Comparison of ENCODE assay signal across 1 cellular context in the genomic region with DNA sequence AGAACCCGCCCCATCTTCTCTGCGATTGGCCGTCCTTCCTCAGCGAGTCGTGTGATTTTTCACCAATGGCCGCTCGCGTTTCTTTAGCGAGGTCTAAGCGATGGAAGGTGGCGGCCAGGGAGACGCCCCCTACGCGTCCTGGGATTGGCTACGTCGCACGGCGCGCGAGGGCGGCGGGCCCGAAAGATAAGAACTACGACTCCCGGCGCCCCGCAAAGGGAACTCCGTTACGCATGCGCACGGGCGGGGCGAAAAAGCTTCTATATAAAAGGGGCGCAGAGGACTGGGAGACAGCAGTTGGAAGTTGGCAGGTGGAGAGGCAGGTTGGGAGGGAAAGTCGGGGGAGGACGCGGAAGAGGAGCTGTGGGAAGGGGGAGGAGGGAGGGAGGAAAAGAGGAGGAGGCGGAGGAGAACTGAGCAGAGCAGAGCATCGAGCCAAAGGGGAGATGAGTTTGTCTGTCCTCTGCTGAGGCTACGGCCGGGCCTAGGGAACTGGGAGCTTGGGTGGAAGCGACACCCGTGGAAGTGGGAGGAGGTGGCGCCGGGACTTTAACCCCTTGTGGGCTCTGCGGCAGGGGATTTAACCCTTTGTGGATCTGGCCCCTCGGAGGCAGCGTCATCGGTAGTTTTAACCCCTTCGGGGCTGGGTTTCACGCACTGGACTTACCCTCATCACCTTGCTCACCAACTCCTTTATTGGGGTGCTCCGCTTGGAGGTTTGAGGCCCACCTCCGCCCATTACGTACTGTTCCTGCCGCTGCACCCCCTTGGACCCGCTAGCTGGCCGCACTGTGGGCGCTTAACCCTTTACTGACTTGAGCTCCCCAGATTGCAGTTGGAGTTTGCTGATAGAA.
TF ChIP-seq lines count a peak whose summit lies in the region.

A gene with protein sequence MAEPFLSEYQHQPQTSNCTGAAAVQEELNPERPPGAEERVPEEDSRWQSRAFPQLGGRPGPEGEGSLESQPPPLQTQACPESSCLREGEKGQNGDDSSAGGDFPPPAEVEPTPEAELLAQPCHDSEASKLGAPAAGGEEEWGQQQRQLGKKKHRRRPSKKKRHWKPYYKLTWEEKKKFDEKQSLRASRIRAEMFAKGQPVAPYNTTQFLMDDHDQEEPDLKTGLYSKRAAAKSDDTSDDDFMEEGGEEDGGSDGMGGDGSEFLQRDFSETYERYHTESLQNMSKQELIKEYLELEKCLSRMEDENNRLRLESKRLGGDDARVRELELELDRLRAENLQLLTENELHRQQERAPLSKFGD (plus strand): TSS at position 293 of the 854 bp plus-strand sequence. CDS start 716 bp downstream, outside the sequence.

TF ChIP-seq in HepG2, 621 proteins besides CTCF, POLR2A, EP300 and RAD21 (continued from another document and continues in another):
- TF ChIP-seq, protein P1, sequence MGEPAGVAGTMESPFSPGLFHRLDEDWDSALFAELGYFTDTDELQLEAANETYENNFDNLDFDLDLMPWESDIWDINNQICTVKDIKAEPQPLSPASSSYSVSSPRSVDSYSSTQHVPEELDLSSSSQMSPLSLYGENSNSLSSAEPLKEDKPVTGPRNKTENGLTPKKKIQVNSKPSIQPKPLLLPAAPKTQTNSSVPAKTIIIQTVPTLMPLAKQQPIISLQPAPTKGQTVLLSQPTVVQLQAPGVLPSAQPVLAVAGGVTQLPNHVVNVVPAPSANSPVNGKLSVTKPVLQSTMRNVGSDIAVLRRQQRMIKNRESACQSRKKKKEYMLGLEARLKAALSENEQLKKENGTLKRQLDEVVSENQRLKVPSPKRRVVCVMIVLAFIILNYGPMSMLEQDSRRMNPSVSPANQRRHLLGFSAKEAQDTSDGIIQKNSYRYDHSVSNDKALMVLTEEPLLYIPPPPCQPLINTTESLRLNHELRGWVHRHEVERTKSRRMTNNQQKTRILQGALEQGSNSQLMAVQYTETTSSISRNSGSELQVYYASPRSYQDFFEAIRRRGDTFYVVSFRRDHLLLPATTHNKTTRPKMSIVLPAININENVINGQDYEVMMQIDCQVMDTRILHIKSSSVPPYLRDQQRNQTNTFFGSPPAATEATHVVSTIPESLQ (CRISPR knock-in tag; conservative IDR thresholded peaks at IDR 0.05), result 0 out of 2 replicates have a peak, but pooled peaks have one; percentile 57
- TF ChIP-seq, protein P2, sequence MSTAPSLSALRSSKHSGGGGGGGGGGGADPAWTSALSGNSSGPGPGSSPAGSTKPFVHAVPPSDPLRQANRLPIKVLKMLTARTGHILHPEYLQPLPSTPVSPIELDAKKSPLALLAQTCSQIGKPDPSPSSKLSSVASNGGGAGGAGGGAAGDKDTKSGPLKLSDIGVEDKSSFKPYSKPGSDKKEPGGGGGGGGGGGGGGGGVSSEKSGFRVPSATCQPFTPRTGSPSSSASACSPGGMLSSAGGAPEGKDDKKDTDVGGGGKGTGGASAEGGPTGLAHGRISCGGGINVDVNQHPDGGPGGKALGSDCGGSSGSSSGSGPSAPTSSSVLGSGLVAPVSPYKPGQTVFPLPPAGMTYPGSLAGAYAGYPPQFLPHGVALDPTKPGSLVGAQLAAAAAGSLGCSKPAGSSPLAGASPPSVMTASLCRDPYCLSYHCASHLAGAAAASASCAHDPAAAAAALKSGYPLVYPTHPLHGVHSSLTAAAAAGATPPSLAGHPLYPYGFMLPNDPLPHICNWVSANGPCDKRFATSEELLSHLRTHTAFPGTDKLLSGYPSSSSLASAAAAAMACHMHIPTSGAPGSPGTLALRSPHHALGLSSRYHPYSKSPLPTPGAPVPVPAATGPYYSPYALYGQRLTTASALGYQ (CRISPR knock-in tag; IDR thresholded peaks at IDR 0.05), result 0 out of 2 replicates have a peak, but pooled peaks have one; percentile 27
- TF ChIP-seq YY1 (IDR thresholded peaks at IDR 0.05; ENCODE audit: insufficient read depth, insufficient replicate concordance, low read depth, low read length) (peak; percentile 77), FOXP1 (IDR thresholded peaks at IDR 0.05) (peak; percentile 73), FOXP1 (CRISPR knock-in tag; IDR thresholded peaks at IDR 0.05) (peak; percentile 28; the same call in 1 of the 2 replicates), ZNF274 (CRISPR knock-in tag; IDR thresholded peaks at IDR 0.05) (peak; percentile 90; the same call in 1 of the 2 replicates), ATF7-NPFF (CRISPR knock-in tag; IDR thresholded peaks at IDR 0.05; ENCODE audit: low read depth) (peak; percentile 97), MEIS2 (CRISPR knock-in tag; IDR thresholded peaks at IDR 0.05) (peak; percentile 69; the same call in 1 of the 2 replicates), TCF7 (IDR thresholded peaks at IDR 0.05; ENCODE audit: low read depth) (no peak), ZNF614 (CRISPR knock-in tag; IDR thresholded peaks at IDR 0.05; ENCODE audit: borderline replicate concordance) (peak; percentile 80; the same call in 1 of the 2 replicates), CENPT (CRISPR knock-in tag; IDR thresholded peaks at IDR 0.05; ENCODE audit: low read depth) (no peak), ZSCAN21 (CRISPR knock-in tag; IDR thresholded peaks at IDR 0.05; ENCODE audit: borderline replicate concordance) (peak; percentile 80), ZBTB38 (CRISPR knock-in tag; IDR thresholded peaks at IDR 0.05) (peak; percentile 86), ZNF703 (CRISPR knock-in tag; IDR thresholded peaks at IDR 0.05; ENCODE audit: borderline replicate concordance) (no peak), ZNF549 (CRISPR knock-in tag; IDR thresholded peaks at IDR 0.05) (no peak), PTBP1 (IDR thresholded peaks at IDR 0.05; ENCODE audit: low read depth, low read length, poor library complexity, severe bottlenecking) (peak; percentile 97), CHD2 (IDR thresholded peaks at IDR 0.05; ENCODE audit: low read depth, low read length) (peak; percentile 64; the same call in 1 of the 2 replicates), ZNF225 (CRISPR knock-in tag; IDR thresholded peaks at IDR 0.05) (peak; percentile 71; the same call in 1 of the 2 replicates), MTF2 (CRISPR knock-in tag; IDR thresholded peaks at IDR 0.05; ENCODE audit: borderline replicate concordance) (no peak), XBP1 (CRISPR knock-in tag; IDR thresholded peaks at IDR 0.05) (peak; percentile 66; the same call in 1 of the 2 replicates), GZF1 (CRISPR knock-in tag; IDR thresholded peaks at IDR 0.05) (peak; percentile 70; the same call in 1 of the 2 replicates), ZMAT3 (CRISPR knock-in tag; conservative IDR thresholded peaks at IDR 0.05) (peak; percentile 62), ESRRA (CRISPR knock-in tag; IDR thresholded peaks at IDR 0.05; ENCODE audit: low read depth) (peak; percentile 49; the same call in 1 of the 2 replicates), ZNF260 (CRISPR knock-in tag; IDR thresholded peaks at IDR 0.05; ENCODE audit: borderline replicate concordance, low read depth) (0 out of 2 replicates have a peak, but pooled peaks have one; percentile 26), MAF1 (CRISPR knock-in tag; IDR thresholded peaks at IDR 0.05; ENCODE audit: borderline replicate concordance) (peak; percentile 66; the same call in 1 of the 2 replicates), ZNF468 (CRISPR knock-in tag; IDR thresholded peaks at IDR 0.05) (no peak), SYNCRIP (IDR thresholded peaks at IDR 0.05; ENCODE audit: insufficient read depth, low read depth, low read length) (no peak), DNMT1 (CRISPR knock-in tag; IDR thresholded peaks at IDR 0.05) (peak; percentile 74; the same call in 1 of the 2 replicates), ZNF720 (CRISPR knock-in tag; IDR thresholded peaks at IDR 0.05) (peak; percentile 86), ZMYM4 (CRISPR knock-in tag; IDR thresholded peaks at IDR 0.05) (peak; percentile 95), ZSCAN12 (CRISPR knock-in tag; IDR thresholded peaks at IDR 0.05) (0 out of 2 replicates have a peak, but pooled peaks have one; percentile 31), SOX6 (IDR thresholded peaks at IDR 0.05) (no peak), SOX6 (CRISPR knock-in tag; IDR thresholded peaks at IDR 0.05) (peak; percentile 79), SMARCC2 (IDR thresholded peaks at IDR 0.05) (no peak), SRSF4 (IDR thresholded peaks at IDR 0.05; ENCODE audit: low read depth, low read length, poor library complexity, severe bottlenecking) (no peak), MTA1 (CRISPR knock-in tag; IDR thresholded peaks at IDR 0.05; ENCODE audit: borderline replicate concordance) (peak; percentile 94), ZNF431 (CRISPR knock-in tag; IDR thresholded peaks at IDR 0.05; ENCODE audit: borderline replicate concordance, low read depth) (no peak; the same call in 1 of the 2 replicates), ZNF678 (CRISPR knock-in tag; IDR thresholded peaks at IDR 0.05) (0 out of 2 replicates have a peak, but pooled peaks have one; percentile 35), MATR3 (CRISPR knock-in tag; IDR thresholded peaks at IDR 0.05) (no peak), MTF1 (CRISPR knock-in tag; IDR thresholded peaks at IDR 0.05) (no peak), ZNF607 (CRISPR knock-in tag; IDR thresholded peaks at IDR 0.05; ENCODE audit: borderline replicate concordance) (no peak; the same call in none of the 2 replicates), KLF13 (CRISPR knock-in tag; IDR thresholded peaks at IDR 0.05) (peak; percentile 95; the same call in 1 of the 2 replicates), NKX3-1 (CRISPR knock-in tag; IDR thresholded peaks at IDR 0.05) (peak; percentile 85; the same call in 1 of the 2 replicates), ZNF543 (CRISPR knock-in tag; IDR thresholded peaks at IDR 0.05) (peak; percentile 42; the same call in 1 of the 2 replicates), ERF (CRISPR knock-in tag; IDR thresholded peaks at IDR 0.05) (peak; percentile 73; the same call in 1 of the 2 replicates), KLF11 (CRISPR knock-in tag; IDR thresholded peaks at IDR 0.05) (peak; percentile 96; the same call in 1 of the 2 replicates), ISL2 (CRISPR knock-in tag; IDR thresholded peaks at IDR 0.05) (peak; percentile 63; the same call in 1 of the 2 replicates), ZIK1 (CRISPR knock-in tag; IDR thresholded peaks at IDR 0.05; ENCODE audit: borderline replicate concordance, low read depth) (no peak)
- TF ChIP-seq, protein P3, sequence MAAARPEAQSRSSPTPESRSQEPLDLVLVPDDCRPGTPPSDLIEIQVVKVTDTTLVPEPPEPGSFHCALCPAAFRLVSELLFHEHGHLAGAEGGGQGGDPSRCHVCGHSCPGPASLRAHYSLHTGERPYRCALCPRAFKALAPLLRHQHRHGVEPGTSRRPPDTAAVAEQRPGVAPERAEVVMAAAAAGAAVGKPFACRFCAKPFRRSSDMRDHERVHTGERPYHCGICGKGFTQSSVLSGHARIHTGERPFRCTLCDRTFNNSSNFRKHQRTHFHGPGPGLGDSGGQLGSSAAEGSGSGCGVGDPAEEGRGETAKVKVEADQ (CRISPR knock-in tag; IDR thresholded peaks at IDR 0.05; ENCODE audit: borderline replicate concordance), result peak; percentile 62; the same call in 1 of the 2 replicates
- TF ChIP-seq, protein P4, sequence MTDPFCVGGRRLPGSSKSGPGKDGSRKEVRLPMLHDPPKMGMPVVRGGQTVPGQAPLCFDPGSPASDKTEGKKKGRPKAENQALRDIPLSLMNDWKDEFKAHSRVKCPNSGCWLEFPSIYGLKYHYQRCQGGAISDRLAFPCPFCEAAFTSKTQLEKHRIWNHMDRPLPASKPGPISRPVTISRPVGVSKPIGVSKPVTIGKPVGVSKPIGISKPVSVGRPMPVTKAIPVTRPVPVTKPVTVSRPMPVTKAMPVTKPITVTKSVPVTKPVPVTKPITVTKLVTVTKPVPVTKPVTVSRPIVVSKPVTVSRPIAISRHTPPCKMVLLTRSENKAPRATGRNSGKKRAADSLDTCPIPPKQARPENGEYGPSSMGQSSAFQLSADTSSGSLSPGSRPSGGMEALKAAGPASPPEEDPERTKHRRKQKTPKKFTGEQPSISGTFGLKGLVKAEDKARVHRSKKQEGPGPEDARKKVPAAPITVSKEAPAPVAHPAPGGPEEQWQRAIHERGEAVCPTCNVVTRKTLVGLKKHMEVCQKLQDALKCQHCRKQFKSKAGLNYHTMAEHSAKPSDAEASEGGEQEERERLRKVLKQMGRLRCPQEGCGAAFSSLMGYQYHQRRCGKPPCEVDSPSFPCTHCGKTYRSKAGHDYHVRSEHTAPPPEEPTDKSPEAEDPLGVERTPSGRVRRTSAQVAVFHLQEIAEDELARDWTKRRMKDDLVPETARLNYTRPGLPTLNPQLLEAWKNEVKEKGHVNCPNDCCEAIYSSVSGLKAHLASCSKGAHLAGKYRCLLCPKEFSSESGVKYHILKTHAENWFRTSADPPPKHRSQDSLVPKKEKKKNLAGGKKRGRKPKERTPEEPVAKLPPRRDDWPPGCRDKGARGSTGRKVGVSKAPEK (CRISPR knock-in tag; IDR thresholded peaks at IDR 0.05; ENCODE audit: borderline replicate concordance), result peak; percentile 89; the same call in 1 of the 2 replicates
- TF ChIP-seq, protein P5, sequence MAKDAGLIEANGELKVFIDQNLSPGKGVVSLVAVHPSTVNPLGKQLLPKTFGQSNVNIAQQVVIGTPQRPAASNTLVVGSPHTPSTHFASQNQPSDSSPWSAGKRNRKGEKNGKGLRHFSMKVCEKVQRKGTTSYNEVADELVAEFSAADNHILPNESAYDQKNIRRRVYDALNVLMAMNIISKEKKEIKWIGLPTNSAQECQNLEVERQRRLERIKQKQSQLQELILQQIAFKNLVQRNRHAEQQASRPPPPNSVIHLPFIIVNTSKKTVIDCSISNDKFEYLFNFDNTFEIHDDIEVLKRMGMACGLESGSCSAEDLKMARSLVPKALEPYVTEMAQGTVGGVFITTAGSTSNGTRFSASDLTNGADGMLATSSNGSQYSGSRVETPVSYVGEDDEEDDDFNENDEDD (CRISPR knock-in tag; IDR thresholded peaks at IDR 0.05; ENCODE audit: borderline replicate concordance), result peak; percentile 86
- TF ChIP-seq, protein P6, sequence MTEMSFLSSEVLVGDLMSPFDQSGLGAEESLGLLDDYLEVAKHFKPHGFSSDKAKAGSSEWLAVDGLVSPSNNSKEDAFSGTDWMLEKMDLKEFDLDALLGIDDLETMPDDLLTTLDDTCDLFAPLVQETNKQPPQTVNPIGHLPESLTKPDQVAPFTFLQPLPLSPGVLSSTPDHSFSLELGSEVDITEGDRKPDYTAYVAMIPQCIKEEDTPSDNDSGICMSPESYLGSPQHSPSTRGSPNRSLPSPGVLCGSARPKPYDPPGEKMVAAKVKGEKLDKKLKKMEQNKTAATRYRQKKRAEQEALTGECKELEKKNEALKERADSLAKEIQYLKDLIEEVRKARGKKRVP (CRISPR knock-in tag; IDR thresholded peaks at IDR 0.05), result peak; percentile 52 to 76; a peak in 3 of 4 replicates
- TF ChIP-seq, protein P7, sequence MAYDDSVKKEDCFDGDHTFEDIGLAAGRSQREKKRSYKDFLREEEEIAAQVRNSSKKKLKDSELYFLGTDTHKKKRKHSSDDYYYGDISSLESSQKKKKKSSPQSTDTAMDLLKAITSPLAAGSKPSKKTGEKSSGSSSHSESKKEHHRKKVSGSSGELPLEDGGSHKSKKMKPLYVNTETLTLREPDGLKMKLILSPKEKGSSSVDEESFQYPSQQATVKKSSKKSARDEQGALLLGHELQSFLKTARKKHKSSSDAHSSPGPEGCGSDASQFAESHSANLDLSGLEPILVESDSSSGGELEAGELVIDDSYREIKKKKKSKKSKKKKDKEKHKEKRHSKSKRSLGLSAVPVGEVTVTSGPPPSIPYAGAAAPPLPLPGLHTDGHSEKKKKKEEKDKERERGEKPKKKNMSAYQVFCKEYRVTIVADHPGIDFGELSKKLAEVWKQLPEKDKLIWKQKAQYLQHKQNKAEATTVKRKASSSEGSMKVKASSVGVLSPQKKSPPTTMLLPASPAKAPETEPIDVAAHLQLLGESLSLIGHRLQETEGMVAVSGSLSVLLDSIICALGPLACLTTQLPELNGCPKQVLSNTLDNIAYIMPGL (CRISPR knock-in tag; IDR thresholded peaks at IDR 0.05; ENCODE audit: borderline replicate concordance in 1 of 2, low read depth in 1 of 2), result peak; percentile 64 to 72; a peak in 3 of 4 replicates
